Comparison of ENCODE assay signal across 7 cellular contexts in genomic region chr11:10303558-10304363, GRCh38. TPM values are rescaled to one million over a fixed set of nuclear protein-coding genes. Genes with fewer than 3 reads are reported as not detected.
DNase-seq lines count a peak whose midpoint lies in the region; ATAC-seq and TF ChIP-seq lines count a peak whose summit lies in the region.

No MANE protein-coding gene starts in this region.

- POLR2A ChIA-PET in activated CD8-positive, alpha-beta T cell treated with anti-CD3 and anti-CD28 coated beads, Interleukin-2, amount 10 ng/mL, durations not matched to agents 7 days and 5 days (lab: Charles Lee), result interaction anchor here (0.7 to 1.4 kb wide), 2 partner anchors 14 to 558 kb away, joined by 3 read pairs; no protein-coding TSS in a partner anchor

- peak overlapping the region; percentile 96 for H3K4me3 Mint-ChIP-seq in activated CD8-positive, alpha-beta T cell treated with anti-CD3 and anti-CD28 coated beads, Interleukin-2, amount 10 ng/mL, durations not matched to agents 7 days and 5 days
- H3K4me3 Mint-ChIP-seq in natural killer cell, result peak overlapping the region; percentile 94

- CTCF ChIA-PET in activated CD8-positive, alpha-beta T cell treated with anti-CD3 and anti-CD28 coated beads, Interleukin-2, amount 10 ng/mL, durations not matched to agents 7 days and 5 days (lab: Charles Lee), result interaction anchor here (0.6 to 5.5 kb wide), 26 partner anchors 9 to 1288 kb away, joined by 3 to 36 read pairs (median 3); partner anchors contain the start of genes RNF141 and WEE1

- H4K20me1 ChIP-seq in fibroblast of lung (ENCODE audit: control insufficient read depth, extremely low read depth, insufficient read depth, low read length), result no peaks in the 10 kb centered on the region

- intact Hi-C loops in natural killer cell (cut with micrococcal nuclease), result loop anchor here (10.0 kb wide), 2 partner anchors 431 to 769 kb away; no protein-coding TSS in a partner anchor

- H3K27ac ChIP-seq in fibroblast of lung (ENCODE audit: insufficient read depth, low read length), result peak overlapping the region; percentile 91

- peak overlapping the region; percentile 65 to 98 (median 76) for H3K4me3 ChIP-seq in fibroblast of lung (replicated peaks in 1 of 4; ENCODE audit: control extremely low read depth in 1 of 4, insufficient read depth in 1 of 4, low read depth in 3 of 4, low read length in 4 of 4)

- H2AFZ ChIP-seq in fibroblast of lung (ENCODE audit: low read length), result no peak overlapping the region

- peaks cover 9% of the 10 kb centered on the region for H3K4me1 ChIP-seq in fibroblast of lung (ENCODE audit: control insufficient read depth, extremely low read depth, insufficient read depth, low read length)

- no peaks in the 10 kb centered on the region for H3K27me3 ChIP-seq in fibroblast of lung (ENCODE audit: control insufficient read depth, insufficient read depth, low read length)

- DNase-seq in GM10266 (ENCODE audit: extremely low spot score), result peak; percentile 34
- DNase-seq in NCI-H1105 (lab: John Stamatoyannopoulos, UW), result peak; percentile 29
- DNase-seq in activated CD8-positive, alpha-beta T cell treated with anti-CD3 and anti-CD28 coated beads, Interleukin-2, amount 10 ng/mL, durations not matched to agents 7 days and 5 days, result no peak
- DNase-seq in fibroblast of lung (ENCODE audit: low read depth in 2 of 2), result peak; percentile 41 to 65
- DNase-seq in natural killer cell, result no peak

- H3K4me1 Mint-ChIP-seq in activated CD8-positive, alpha-beta T cell treated with anti-CD3 and anti-CD28 coated beads, Interleukin-2, amount 10 ng/mL, durations not matched to agents 7 days and 5 days (ENCODE audit: low read depth), result peaks cover 54% of the 10 kb centered on the region
- H3K4me1 Mint-ChIP-seq in natural killer cell, result peaks cover 48 to 57% of the 10 kb centered on the region in 2 donors

- no peak for TF ChIP-seq CTCF in GM10266 (IDR thresholded peaks at IDR 0.05; ENCODE audit: control insufficient read depth, insufficient read depth, low read depth, missing control alignments)
- TF ChIP-seq CTCF in fibroblast of lung (conservative IDR thresholded peaks at IDR 0.05 in 1 of 2, IDR thresholded peaks at IDR 0.05 in 1 of 2; ENCODE audit: low read depth in 1 of 2, low read length in 2 of 2), result no peak
- TF ChIP-seq CTCF in natural killer cell (IDR thresholded peaks at IDR 0.05), result no peak

- peaks cover 53% of the 10 kb centered on the region for H3K79me2 ChIP-seq in fibroblast of lung (ENCODE audit: control insufficient read depth, insufficient read depth, low read length)

- no peaks in the 10 kb centered on the region for H3K9me3 ChIP-seq in fibroblast of lung (ENCODE audit: control insufficient read depth, insufficient read depth, low read depth, low read length)

- peaks cover 19% of the 10 kb centered on the region for H3K36me3 ChIP-seq in fibroblast of lung (ENCODE audit: control insufficient read depth, insufficient read depth, low read length)

- peaks cover 6% of the 10 kb centered on the region for H3K36me3 Mint-ChIP-seq in activated CD8-positive, alpha-beta T cell treated with anti-CD3 and anti-CD28 coated beads, Interleukin-2, amount 10 ng/mL, durations not matched to agents 7 days and 5 days (ENCODE audit: low read depth)
- no peaks in the 10 kb centered on the region for H3K36me3 Mint-ChIP-seq in natural killer cell

- peak overlapping the region; percentile 85 for H3K4me2 ChIP-seq in fibroblast of lung (ENCODE audit: extremely low read depth, insufficient read depth, low read length)

- H3K9me3 Mint-ChIP-seq in activated CD8-positive, alpha-beta T cell treated with anti-CD3 and anti-CD28 coated beads, Interleukin-2, amount 10 ng/mL, durations not matched to agents 7 days and 5 days (ENCODE audit: insufficient read depth), result no peaks in the 10 kb centered on the region
- no peaks in the 10 kb centered on the region for H3K9me3 Mint-ChIP-seq in natural killer cell

- peak overlapping the region; percentile 68 for H3K9ac ChIP-seq in fibroblast of lung (ENCODE audit: insufficient read depth, low read length)

- peaks cover 57% of the 10 kb centered on the region for H3K27me3 Mint-ChIP-seq in activated CD8-positive, alpha-beta T cell treated with anti-CD3 and anti-CD28 coated beads, Interleukin-2, amount 10 ng/mL, durations not matched to agents 7 days and 5 days (ENCODE audit: low read depth)
- peaks cover 8 to 29% of the 10 kb centered on the region in 2 donors for H3K27me3 Mint-ChIP-seq in natural killer cell (ENCODE audit: low read depth in 2 of 2)

- H3K27ac Mint-ChIP-seq in activated CD8-positive, alpha-beta T cell treated with anti-CD3 and anti-CD28 coated beads, Interleukin-2, amount 10 ng/mL, durations not matched to agents 7 days and 5 days, result peak overlapping the region; percentile 33
- H3K27ac Mint-ChIP-seq in natural killer cell, result peak overlapping the region in 1 of 2 donors; percentile 86

- ATAC-seq in activated CD8-positive, alpha-beta T cell treated with anti-CD3 and anti-CD28 coated beads, Interleukin-2, amount 10 ng/mL, durations not matched to agents 7 days and 5 days, result no peak
- ATAC-seq in natural killer cell (peak in 1 of 3 donors; percentile 3), GM19397 (IDR thresholded peaks at IDR 0.05; ENCODE audit: unreplicated experiment) (no peak), HG03378 (IDR thresholded peaks at IDR 0.05; ENCODE audit: unreplicated experiment) (no peak)

RNA-seq across cellular contexts. Expression of gene ADM, which starts 1.1 kb away (rescaled TPM):
- 1 to 10 TPM; 3.6 to 3.9 TPM for total RNA-seq in activated CD8-positive, alpha-beta T cell treated with anti-CD3 and anti-CD28 coated beads, Interleukin-2, amount 10 ng/mL, durations not matched to agents 7 days and 5 days
- total RNA-seq in fibroblast of lung, result 490 and 1,010 TPM in 2 replicates
- polyA plus RNA-seq in fibroblast of lung, result 546 and 989 TPM in 2 replicates
- 567 and 1,325 TPM in 2 replicates for polyA plus RNA-seq in fibroblast of lung (2012)
- polyA minus RNA-seq in fibroblast of lung (ENCODE audit: low replicate concordance), result 475 and 934 TPM in 2 replicates
- 1 to 10 TPM in 2 of 3 donors, under 1 TPM in 1; 0.82 to 7.0 (median 5.8) TPM for total RNA-seq in natural killer cell

RNA-seq across cellular contexts. Expression of gene SBF2, which starts 9.7 kb away (rescaled TPM):
- total RNA-seq in activated CD8-positive, alpha-beta T cell treated with anti-CD3 and anti-CD28 coated beads, Interleukin-2, amount 10 ng/mL, durations not matched to agents 7 days and 5 days, result 1 to 10 TPM; 5.1 to 5.9 TPM
- 67.3 and 95.9 TPM in 2 replicates for total RNA-seq in fibroblast of lung
- 45.7 and 69.4 TPM in 2 replicates for polyA plus RNA-seq in fibroblast of lung
- 21.6 and 37.0 TPM in 2 replicates for polyA plus RNA-seq in fibroblast of lung (2012)
- polyA minus RNA-seq in fibroblast of lung (ENCODE audit: low replicate concordance), result 40.0 and 60.2 TPM in 2 replicates
- 10 to 100 TPM; 25.2 to 26.9 (median 26.3) TPM for total RNA-seq in natural killer cell

Comparison
In these comparisons a context has a peak if more than half of its experiments do, and no peak if none do; other contexts are left out.
1. DNase-seq: peak in GM10266 (single experiment), NCI-H1105 (single experiment) and fibroblast of lung (2 of 2); none in activated CD8-positive, alpha-beta T cell treated with anti-CD3 and anti-CD28 coated beads, Interleukin-2, amount 10 ng/mL, durations not matched to agents 7 days and 5 days (single experiment) and natural killer cell (single experiment).
2. RNA of gene ADM, which starts 1.1 kb away (total RNA-seq): 490 to 1,010 TPM in fibroblast of lung; 0.82 to 7.0 TPM in natural killer cell and 3.6 to 3.9 TPM in activated CD8-positive, alpha-beta T cell treated with anti-CD3 and anti-CD28 coated beads, Interleukin-2, amount 10 ng/mL, durations not matched to agents 7 days and 5 days; every median in the first group is over 10 times any median in the second.